ENCODE assay signal across 16 cellular contexts in genomic region chr7:131844380-131844779, GRCh38.
A peak's percentile ranks its signal among the peaks of the same experiment; 100 is the strongest.
DNase-seq lines count a peak whose midpoint lies in the region; ATAC-seq and TF ChIP-seq lines count a peak whose summit lies in the region.
"Had no signal": no experiment of that assay in that cellular context is flagged by ENCODE, and none has a peak within 500 bp of the region (broad histone marks: within the 10 kb centered on the region; RNA-seq: fewer than 3 reads in every experiment).

No MANE protein-coding gene starts in this region.

- H3K9me3 ChIP-seq in endodermal cell (ENCODE audit: control insufficient read depth, low read length): no peaks in the 10 kb centered on the region

- DNase-seq in Ammon's horn (ENCODE audit: low spot score): peak; percentile 21
- DNase-seq in LNCaP clone FGC (ENCODE audit: low read depth): no peak
- peak; percentile 29 to 61 for DNase-seq in SHP77 (lab: John Stamatoyannopoulos, UW)
- no peak for DNase-seq in endodermal cell
- no peak for DNase-seq in activated naive CD8-positive, alpha-beta T cell treated with anti-CD3 and anti-CD28 coated beads for 36 hours
- no peak for DNase-seq in naive thymus-derived CD8-positive, alpha-beta T cell
- no peak for DNase-seq in dedifferentiated amniotic fluid mesenchymal stem cell (ENCODE audit: extremely low spot score)
- DNase-seq: CD8-positive, alpha-beta memory T cell; DMS153; H9; Karpas-422; NCI-H2029 treated with DMSO at 0.1 percent for 48 hours; NCI-H226; NCI-H748 treated with DMSO at 0.1 percent for 48 hours; T-helper 1 cell had no signal

- no peak overlapping the region for H3K9ac ChIP-seq in endodermal cell (ENCODE audit: extremely low read depth, low read length, poor library complexity, severe bottlenecking)

- no peak for ATAC-seq in GM21737 (IDR thresholded peaks at IDR 0.05; ENCODE audit: unreplicated experiment)
- ATAC-seq in naive thymus-derived CD8-positive, alpha-beta T cell: no peak

- WGBS in endodermal cell (ENCODE audit: insufficient coverage in 1 of 2, insufficient read length in 1 of 2), 2 experiments: 81 to 93% methylated on average over 2 to 3 of the region's 3 CpGs

- peak overlapping the region; percentile 21 for H3K27ac ChIP-seq in endodermal cell (ENCODE audit: low read depth, low read length)

- no peaks in the 10 kb centered on the region for H3K9me3 Mint-ChIP-seq in endodermal cell
- no peaks in the 10 kb centered on the region for H3K9me3 Mint-ChIP-seq in activated naive CD8-positive, alpha-beta T cell treated with anti-CD3 and anti-CD28 coated beads for 36 hours
- peaks cover 0 to 7% (median 0%) of the 10 kb centered on the region in 9 donors for H3K9me3 Mint-ChIP-seq in naive thymus-derived CD8-positive, alpha-beta T cell
- H3K9me3 Mint-ChIP-seq: CD8-positive, alpha-beta memory T cell; H9 had no signal

- H3K27ac Mint-ChIP-seq in endodermal cell: no peak overlapping the region
- H3K27ac Mint-ChIP-seq in activated naive CD8-positive, alpha-beta T cell treated with anti-CD3 and anti-CD28 coated beads for 36 hours: no peak overlapping the region
- no peak overlapping the region for H3K27ac Mint-ChIP-seq in naive thymus-derived CD8-positive, alpha-beta T cell
- H3K27ac Mint-ChIP-seq: CD8-positive, alpha-beta memory T cell; H9 had no signal

- H3K4me3 ChIP-seq in LNCaP clone FGC (ENCODE audit: low read depth, low read length): no peak overlapping the region
- no peak overlapping the region for H3K4me3 ChIP-seq in endodermal cell (ENCODE audit: low read length)

- H3K27me3 Mint-ChIP-seq in endodermal cell (ENCODE audit: insufficient read depth): no peaks in the 10 kb centered on the region
- peaks cover 11% of the 10 kb centered on the region for H3K27me3 Mint-ChIP-seq in activated naive CD8-positive, alpha-beta T cell treated with anti-CD3 and anti-CD28 coated beads for 36 hours
- peaks cover 0 to 55% (median 15%) of the 10 kb centered on the region in 5 donors for H3K27me3 Mint-ChIP-seq in naive thymus-derived CD8-positive, alpha-beta T cell

- TF ChIP-seq CTCF in LNCaP clone FGC (IDR thresholded peaks at IDR 0.05; ENCODE audit: control insufficient read depth, extremely low read depth, insufficient read depth) (0 out of 2 replicates have a peak, but pooled peaks have one; percentile 4), endodermal cell (conservative IDR thresholded peaks at IDR 0.05) (peak; percentile 24)

- H3K4me1 Mint-ChIP-seq in endodermal cell: peaks cover 12% of the 10 kb centered on the region
- no peaks in the 10 kb centered on the region for H3K4me1 Mint-ChIP-seq in activated naive CD8-positive, alpha-beta T cell treated with anti-CD3 and anti-CD28 coated beads for 36 hours
- H3K4me1 Mint-ChIP-seq in naive thymus-derived CD8-positive, alpha-beta T cell: peaks cover 0 to 3% (median 0%) of the 10 kb centered on the region in 4 donors
- H3K4me1 Mint-ChIP-seq: CD8-positive, alpha-beta memory T cell had no signal

- H3K36me3 Mint-ChIP-seq in endodermal cell (ENCODE audit: low read depth): no peaks in the 10 kb centered on the region
- no peaks in the 10 kb centered on the region for H3K36me3 Mint-ChIP-seq in activated naive CD8-positive, alpha-beta T cell treated with anti-CD3 and anti-CD28 coated beads for 36 hours
- H3K36me3 Mint-ChIP-seq in naive thymus-derived CD8-positive, alpha-beta T cell: no peaks in the 10 kb centered on the region
- H3K36me3 Mint-ChIP-seq: CD8-positive, alpha-beta memory T cell had no signal

- H3K27me3 ChIP-seq in endodermal cell (ENCODE audit: control insufficient read depth, insufficient read depth, low read length, poor library complexity, severe bottlenecking): no peaks in the 10 kb centered on the region

- H3K4me1 ChIP-seq in endodermal cell (ENCODE audit: control insufficient read depth, insufficient read depth, low read length): no peaks in the 10 kb centered on the region

- H3K4me3 Mint-ChIP-seq in endodermal cell: no peak overlapping the region
- no peak overlapping the region for H3K4me3 Mint-ChIP-seq in activated naive CD8-positive, alpha-beta T cell treated with anti-CD3 and anti-CD28 coated beads for 36 hours
- H3K4me3 Mint-ChIP-seq in naive thymus-derived CD8-positive, alpha-beta T cell: no peak overlapping the region
- H3K4me3 Mint-ChIP-seq: CD8-positive, alpha-beta memory T cell; H9 had no signal

- H3K36me3 ChIP-seq in endodermal cell (ENCODE audit: control insufficient read depth, insufficient read depth, low read length): no peaks in the 10 kb centered on the region

- POLR2A ChIA-PET in naive thymus-derived CD8-positive, alpha-beta T cell (lab: Charles Lee): no interaction called here

Comparison
In these comparisons a context has a peak if more than half of its experiments do, and no peak if none do; other contexts are left out.
1. DNase-seq: peak in Ammon's horn (single experiment) and SHP77 (2 of 2); none in LNCaP clone FGC (single experiment), endodermal cell (single experiment), activated naive CD8-positive, alpha-beta T cell treated with anti-CD3 and anti-CD28 coated beads for 36 hours (single experiment), naive thymus-derived CD8-positive, alpha-beta T cell (0 of 10) and dedifferentiated amniotic fluid mesenchymal stem cell (single experiment).